Comparison of ENCODE assay signal across 21 cellular contexts in the genomic region with DNA sequence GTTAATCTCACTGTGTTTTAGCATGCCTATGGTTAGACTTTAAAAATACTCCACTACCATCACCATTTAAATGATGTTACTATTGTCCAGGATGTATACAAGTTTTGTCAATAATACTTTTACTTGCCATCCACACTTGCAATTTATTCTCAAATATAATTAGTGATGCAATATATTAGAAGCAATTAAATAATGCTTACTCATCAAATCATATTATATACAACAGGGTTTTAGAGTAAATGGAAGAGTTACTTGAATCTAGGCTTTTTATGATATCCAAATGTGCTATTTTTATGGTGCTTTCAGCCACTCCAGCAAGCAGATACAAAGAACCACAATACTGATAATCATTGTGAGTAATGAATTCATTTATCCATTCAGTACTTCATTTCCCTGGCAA.
DNase-seq lines count a peak whose midpoint lies in the region; ATAC-seq, FAIRE-seq and TF ChIP-seq lines count a peak whose summit lies in the region.
"Had no signal": no experiment of that assay in that cellular context is flagged by ENCODE, and none has a peak within 500 bp of the region (broad histone marks: within the 10 kb centered on the region; RNA-seq: fewer than 3 reads in every experiment).

No MANE protein-coding gene starts in this region.

- no peak overlapping the region for H3K27ac ChIP-seq in HepG2 (ENCODE audit: extremely low read length, insufficient read depth, low read length)
- H3K27ac ChIP-seq in right lobe of liver = no peak overlapping the region
- no peak overlapping the region for H3K27ac ChIP-seq in K562 (ENCODE audit: extremely low read depth, low read depth, low read length)
- H3K27ac ChIP-seq: 22Rv1, BLaER1 had no signal

- H3K9me3 ChIP-seq in HepG2 (ENCODE audit: low read length) (no peaks in the 10 kb centered on the region), right lobe of liver (no peaks in the 10 kb centered on the region), K562 (replicated peaks; ENCODE audit: control insufficient read depth, insufficient read depth, low read depth, low read length) (no peaks in the 10 kb centered on the region)
- H3K9me3 ChIP-seq: BE2C, BLaER1 had no signal

- H4K20me1 ChIP-seq in HepG2 (ENCODE audit: insufficient read depth, low read length) (no peaks in the 10 kb centered on the region), K562 (replicated peaks; ENCODE audit: control insufficient read depth, insufficient read depth, low read length) (no peaks in the 10 kb centered on the region)
- H4K20me1 ChIP-seq: BLaER1 had no signal

- CTCF ChIA-PET in HepG2 (lab: Yijun Ruan, JAX; ENCODE audit: low intra/inter-chr PET ratio, low total read pairs) = no interaction called here
- CTCF ChIA-PET in K562 (lab: Yijun Ruan, JAX; ENCODE audit: low intra/inter-chr PET ratio) = no interaction called here

- in situ Hi-C loops in HepG2 (cut with HindIII; ENCODE audit: extremely low pct_ligation_motif_present, low pct_unique_long_range_greater_than_20kb) (no loop called here), K562 (cut with MboI) (no loop called here)

- POLR2A ChIA-PET in HepG2 (lab: Yijun Ruan, JAX) = no interaction called here
- POLR2A ChIA-PET in K562 (lab: Yijun Ruan, JAX) = no interaction called here

- intact Hi-C loops in HepG2 (cut with micrococcal nuclease; ENCODE audit: unreplicated experiment) = no loop called here
- intact Hi-C loops in right lobe of liver (cut with DNase I) = no loop called here
- intact Hi-C loops in K562 (cut with micrococcal nuclease) = no loop called here

- BruUV-seq in HepG2 (replicated peaks; lab: Mats Ljungman, UMichigan) (no TSS peak), K562 (replicated peaks; lab: Mats Ljungman, UMichigan) (no TSS peak)

- ATAC-seq in HepG2 = no peak
- ATAC-seq in right lobe of liver = no peak
- no peak for ATAC-seq in K562
- ATAC-seq in HG02852 (IDR thresholded peaks at IDR 0.05; ENCODE audit: unreplicated experiment) = no peak

- no peak overlapping the region for H3K4me2 ChIP-seq in HepG2 (ENCODE audit: low read depth, low read length)
- H3K4me2 ChIP-seq in K562 (ENCODE audit: insufficient read depth, low read length) = no peak overlapping the region
- H3K4me2 ChIP-seq: BLaER1 had no signal

- H3K4me3 ChIP-seq in HepG2 (replicated peaks in 1 of 3; ENCODE audit: insufficient read depth in 1 of 3, low read depth in 2 of 3, low read length in 3 of 3) (no peak overlapping the region), right lobe of liver (no peak overlapping the region), K562 (no peak overlapping the region)
- H3K4me3 ChIP-seq: BLaER1 had no signal

- no peak for DNase-seq in HepG2 (ENCODE audit: low spot score)
- no peak for DNase-seq in right lobe of liver
- DNase-seq in K562 (ENCODE audit: extremely low read depth in 1 of 4, low spot score in 3 of 4) = no peak
- DNase-seq in DMS153 treated with DMSO at 0.1 percent for 48 hours (lab: John Stamatoyannopoulos, UW; ENCODE audit: unreplicated experiment) = no peak
- DNase-seq: ACHN; BE2C; C1 segment of cervical spinal cord; CD4-positive, alpha-beta memory T cell; CD4-positive, CD25-positive, alpha-beta regulatory T cell; CD8-positive, alpha-beta memory T cell; COR-L47; DMS 273 treated with DMSO at 0.1 percent for 48 hours; DMS153; DMS79 treated with DMSO at 0.1 percent for 48 hours; GF-D8 had no signal

- no peaks in the 10 kb centered on the region for H3K9me1 ChIP-seq in K562 (ENCODE audit: control insufficient read depth, insufficient read depth, low read length)

- H3K4me1 ChIP-seq in HepG2 (ENCODE audit: insufficient read depth, low read length) = no peaks in the 10 kb centered on the region
- no peaks in the 10 kb centered on the region for H3K4me1 ChIP-seq in right lobe of liver
- H3K4me1 ChIP-seq in K562 (replicated peaks in 1 of 2; ENCODE audit: control insufficient read depth in 2 of 2, insufficient read depth in 2 of 2, low read length in 2 of 2) = no peaks in the 10 kb centered on the region
- H3K4me1 ChIP-seq: BE2C, BLaER1 had no signal

- no peak for TF ChIP-seq CTCF in HepG2 (CRISPR knock-in tag; IDR thresholded peaks at IDR 0.05)
- no peak for TF ChIP-seq CTCF in right lobe of liver (IDR thresholded peaks at IDR 0.05)
- no peak for TF ChIP-seq CTCF in K562 (IDR thresholded peaks at IDR 0.05 in 2 of 3, conservative IDR thresholded peaks at IDR 0.05 in 1 of 3; ENCODE audit: insufficient read depth in 2 of 3, low read depth in 1 of 3, low read length in 3 of 3)

- H3K36me3 ChIP-seq in HepG2 (replicated peaks in 1 of 2; ENCODE audit: control insufficient read depth in 1 of 2, insufficient read depth in 2 of 2, low read length in 2 of 2) (no peaks in the 10 kb centered on the region), right lobe of liver (no peaks in the 10 kb centered on the region), K562 (ENCODE audit: control insufficient read depth, insufficient read depth, low read length) (no peaks in the 10 kb centered on the region)
- H3K36me3 ChIP-seq: BE2C, BLaER1 had no signal

- H3K79me2 ChIP-seq in HepG2 (ENCODE audit: insufficient read depth, low read length) (no peaks in the 10 kb centered on the region), K562 (ENCODE audit: control insufficient read depth, insufficient read depth, low read length) (no peaks in the 10 kb centered on the region)

- TF ChIP-seq EP300 in HepG2 (IDR thresholded peaks at IDR 0.05; ENCODE audit: low read depth in 2 of 2, low read length in 2 of 2) (no peak), HepG2 (CRISPR knock-in tag; IDR thresholded peaks at IDR 0.05; ENCODE audit: borderline replicate concordance) (no peak), K562 (IDR thresholded peaks at IDR 0.05; ENCODE audit: low read length) (no peak)

- H2AFZ ChIP-seq in HepG2 (ENCODE audit: low read length) = no peak overlapping the region
- no peak overlapping the region for H2AFZ ChIP-seq in K562 (ENCODE audit: low read depth, low read length)

- H3K9ac ChIP-seq in HepG2 (ENCODE audit: insufficient read depth, low read depth, low read length) (no peak overlapping the region), K562 (ENCODE audit: insufficient read depth in 1 of 2, low read depth in 2 of 2, low read length in 2 of 2) (no peak overlapping the region)
- H3K9ac ChIP-seq: BLaER1 had no signal

- H3K27me3 ChIP-seq in HepG2 (ENCODE audit: control insufficient read depth in 1 of 2, insufficient read depth in 2 of 2, low read length in 2 of 2) = no peaks in the 10 kb centered on the region
- no peaks in the 10 kb centered on the region for H3K27me3 ChIP-seq in right lobe of liver
- H3K27me3 ChIP-seq in K562 (ENCODE audit: control insufficient read depth in 2 of 2, insufficient read depth in 2 of 2, low read length in 2 of 2) = no peaks in the 10 kb centered on the region
- H3K27me3 ChIP-seq: BE2C, BLaER1 had no signal

- TF ChIP-seq RAD21 in HepG2 (CRISPR knock-in tag; IDR thresholded peaks at IDR 0.05) (no peak), K562 (CRISPR knock-in tag; conservative IDR thresholded peaks at IDR 0.05 in 1 of 2, IDR thresholded peaks at IDR 0.05 in 1 of 2) (no peak)

- TF ChIP-seq POLR2A in HepG2 (IDR thresholded peaks at IDR 0.05; ENCODE audit: insufficient read depth in 1 of 2, low read depth in 2 of 2, low read length in 2 of 2) = no peak
- no peak for TF ChIP-seq POLR2A in right lobe of liver (IDR thresholded peaks at IDR 0.05)
- no peak for TF ChIP-seq POLR2A in K562 (conservative IDR thresholded peaks at IDR 0.05)

- FAIRE-seq in HepG2 (lab: Jason Lieb, UNC) = no peak
- FAIRE-seq in K562 (lab: Jason Lieb, UNC) = no peak
- FAIRE-seq: G401.6, GM12891, GM19239 had no signal

TF ChIP-seq in HepG2, 621 proteins besides CTCF, POLR2A, EP300 and RAD21 (continues in another document):
- TF ChIP-seq, protein P1, sequence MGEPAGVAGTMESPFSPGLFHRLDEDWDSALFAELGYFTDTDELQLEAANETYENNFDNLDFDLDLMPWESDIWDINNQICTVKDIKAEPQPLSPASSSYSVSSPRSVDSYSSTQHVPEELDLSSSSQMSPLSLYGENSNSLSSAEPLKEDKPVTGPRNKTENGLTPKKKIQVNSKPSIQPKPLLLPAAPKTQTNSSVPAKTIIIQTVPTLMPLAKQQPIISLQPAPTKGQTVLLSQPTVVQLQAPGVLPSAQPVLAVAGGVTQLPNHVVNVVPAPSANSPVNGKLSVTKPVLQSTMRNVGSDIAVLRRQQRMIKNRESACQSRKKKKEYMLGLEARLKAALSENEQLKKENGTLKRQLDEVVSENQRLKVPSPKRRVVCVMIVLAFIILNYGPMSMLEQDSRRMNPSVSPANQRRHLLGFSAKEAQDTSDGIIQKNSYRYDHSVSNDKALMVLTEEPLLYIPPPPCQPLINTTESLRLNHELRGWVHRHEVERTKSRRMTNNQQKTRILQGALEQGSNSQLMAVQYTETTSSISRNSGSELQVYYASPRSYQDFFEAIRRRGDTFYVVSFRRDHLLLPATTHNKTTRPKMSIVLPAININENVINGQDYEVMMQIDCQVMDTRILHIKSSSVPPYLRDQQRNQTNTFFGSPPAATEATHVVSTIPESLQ (CRISPR knock-in tag; conservative IDR thresholded peaks at IDR 0.05) = no peak
- TF ChIP-seq MAFF (IDR thresholded peaks at IDR 0.05; ENCODE audit: low read depth, low read length) (peak; percentile 97), ATF7 (IDR thresholded peaks at IDR 0.05) (0 out of 2 replicates have a peak, but pooled peaks have one; percentile 11), ATF7 (CRISPR knock-in tag; IDR thresholded peaks at IDR 0.05) (no peak), ARID2 (CRISPR knock-in tag; IDR thresholded peaks at IDR 0.05; ENCODE audit: borderline replicate concordance) (no peak)

TF ChIP-seq in K562, 482 proteins besides CTCF, POLR2A, EP300 and RAD21:
- TF ChIP-seq ZNF668 (CRISPR knock-in tag; IDR thresholded peaks at IDR 0.05) = no peak
- TF ChIP-seq SLC30A9 (CRISPR knock-in tag; IDR thresholded peaks at IDR 0.05) = no peak
- TF ChIP-seq MAFK (IDR thresholded peaks at IDR 0.05; ENCODE audit: low read length) = peak; percentile 85
- peak; percentile 80 for TF ChIP-seq MAFF (IDR thresholded peaks at IDR 0.05; ENCODE audit: low read length)
- peak; percentile 70 for TF ChIP-seq MAFG (tag; conservative IDR thresholded peaks at IDR 0.05)
- TF ChIP-seq ZSCAN29 (IDR thresholded peaks at IDR 0.05) = no peak
- no peak for TF ChIP-seq IFI16 (CRISPR knock-in tag; IDR thresholded peaks at IDR 0.05)
- no peak for TF ChIP-seq SREBF2 (CRISPR knock-in tag; IDR thresholded peaks at IDR 0.05)
- peak; percentile 87 for TF ChIP-seq ZNF316 (IDR thresholded peaks at IDR 0.05)
- no peak for TF ChIP-seq CBX5 (IDR thresholded peaks at IDR 0.05; ENCODE audit: borderline replicate concordance, low read depth)
- no peak for TF ChIP-seq HDAC8 (tag; IDR thresholded peaks at IDR 0.05)
- TF ChIP-seq C11orf30 (IDR thresholded peaks at IDR 0.05; ENCODE audit: low read depth) = peak; percentile 64
